In genomic region chr2:102301867-102302362, GRCh38 we compare ENCODE assay signal across 9 cellular contexts. TPM values are rescaled to one million over a fixed set of nuclear protein-coding genes. Genes with fewer than 3 reads are reported as not detected.
A peak's percentile ranks its signal among the peaks of the same experiment; 100 is the strongest.
DNase-seq lines count a peak whose midpoint lies in the region; ATAC-seq, FAIRE-seq and TF ChIP-seq lines count a peak whose summit lies in the region.
"Had no signal": no experiment of that assay in that cellular context is flagged by ENCODE, and none has a peak within 500 bp of the region (broad histone marks: within the 10 kb centered on the region; RNA-seq: fewer than 3 reads in every experiment).

No MANE protein-coding gene starts in this region.

- no peak overlapping the region for H3K4me3 ChIP-seq in bronchial epithelial cell (ENCODE audit: low read depth, low read length)
- H3K4me3 ChIP-seq: body of pancreas had no signal

- peak; percentile 83 for ATAC-seq in HG03039 (IDR thresholded peaks at IDR 0.05; ENCODE audit: unreplicated experiment)
- ATAC-seq: body of pancreas had no signal

- peak; percentile 60 for FAIRE-seq in bronchial epithelial cell (lab: Jason Lieb, UNC)

- no peak overlapping the region for H3K27ac Mint-ChIP-seq in neural crest cell (ENCODE audit: unreplicated experiment)

- no peaks in the 10 kb centered on the region for H3K36me3 ChIP-seq in bronchial epithelial cell (ENCODE audit: control insufficient read depth, insufficient read depth, low read length)

- H3K4me1 Mint-ChIP-seq in neural crest cell = no peaks in the 10 kb centered on the region

- peak; percentile 69 for TF ChIP-seq CTCF in bronchial epithelial cell (IDR thresholded peaks at IDR 0.05; ENCODE audit: insufficient read depth, low read length, severe bottlenecking)
- TF ChIP-seq CTCF in neural crest cell (conservative IDR thresholded peaks at IDR 0.05) = peak; percentile 35

- H3K9me3 Mint-ChIP-seq in neural crest cell = no peaks in the 10 kb centered on the region

- H3K4me3 Mint-ChIP-seq in neural crest cell = no peak overlapping the region

- H3K36me3 Mint-ChIP-seq in neural crest cell (ENCODE audit: low read depth) = no peaks in the 10 kb centered on the region

- DNase-seq in NK-92 treated with Interleukin-12 subunit alpha and Interleukin-12 subunit beta, amount 100 ng/mL, for 24 hours (lab: John Stamatoyannopoulos, UW) = peak; percentile 33
- DNase-seq in NK-92 (lab: John Stamatoyannopoulos, UW; ENCODE audit: unreplicated experiment) (no peak), T follicular helper cell (ENCODE audit: low read depth) (peak; percentile 8), bronchial epithelial cell (ENCODE audit: low read depth) (peak; percentile 68), neural crest cell (ENCODE audit: low read depth, low spot score) (peak; percentile 5), C1 segment of cervical spinal cord (lab: John Stamatoyannopoulos, UW) (no peak), NCI-H524 (lab: John Stamatoyannopoulos, UW) (no peak)

- no peaks in the 10 kb centered on the region for H3K27me3 ChIP-seq in bronchial epithelial cell (ENCODE audit: control insufficient read depth, insufficient read depth, low read length)
- H3K27me3 ChIP-seq: body of pancreas had no signal

- peaks cover 26% of the 10 kb centered on the region for H3K27me3 Mint-ChIP-seq in neural crest cell (ENCODE audit: low read depth)

RNA-seq across cellular contexts. Expression of gene IL1RL1, which starts 9.4 kb away (rescaled TPM):
- total RNA-seq in bronchial epithelial cell (65.8 and 162 TPM in 2 replicates), neural crest cell (not detected in 2 replicates)

RNA-seq across cellular contexts. Expression of gene IL18R1, which starts 53.7 kb away (rescaled TPM):
- total RNA-seq in bronchial epithelial cell = 5.3 and 11.5 TPM in 2 replicates
- total RNA-seq in neural crest cell = not detected in 2 replicates

Comparison
In these comparisons a context has a peak if more than half of its experiments do, and no peak if none do; other contexts are left out.
1. DNase-seq: peak in NK-92 treated with Interleukin-12 subunit alpha and Interleukin-12 subunit beta, amount 100 ng/mL, for 24 hours (single experiment), T follicular helper cell (single experiment), bronchial epithelial cell (single experiment) and neural crest cell (single experiment); none in NK-92 (single experiment), C1 segment of cervical spinal cord (0 of 14) and NCI-H524 (0 of 2).
2. RNA of gene IL1RL1, which starts 9.4 kb away (total RNA-seq): 65.8 to 162 TPM in bronchial epithelial cell; not detected in neural crest cell; every median in the first group is over 10 times any median in the second.